In genomic region chr21:44547656-44548331, GRCh38 we compare ENCODE assay signal across 13 cellular contexts. TPM values are rescaled to one million over a fixed set of nuclear protein-coding genes. Genes with fewer than 3 reads are reported as not detected.
DNase-seq lines count a peak whose midpoint lies in the region; ATAC-seq and TF ChIP-seq lines count a peak whose summit lies in the region.
"Had no signal": no experiment of that assay in that cellular context is flagged by ENCODE, and none has a peak within 500 bp of the region (broad histone marks: within the 10 kb centered on the region; RNA-seq: fewer than 3 reads in every experiment).

No MANE protein-coding gene starts in this region.

- DNase-seq in activated B cell treated with CpG ODN at 0.5 μM for 24 hours (no peak), medulla oblongata (ENCODE audit: extremely low spot score) (no peak), kidney glomerular epithelial cell (lab: John Stamatoyannopoulos, UW) (no peak), GM23248 (no peak), middle frontal gyrus (ENCODE audit: extremely low spot score, low spot score) (no peak)
- peak; percentile 18 for DNase-seq in activated naive CD8-positive, alpha-beta T cell treated with anti-CD3 and anti-CD28 coated beads, Interleukin-2, amount 50 U/mL, for 24 hours
- peak; percentile 5 to 9 for DNase-seq in stimulated activated CD4-positive, alpha-beta T cell treated with anti-CD3 and anti-CD28 coated beads, Interleukin-1b, Interleukin-23, amount 100 ng/mL, for 4 hours (ENCODE audit: low read depth in 2 of 2)
- DNase-seq: left lung, NCI-H2029 had no signal

- no peaks in the 10 kb centered on the region for H3F3A ChIP-seq in GM23248 (ENCODE audit: insufficient read depth)

- H3K27me3 Mint-ChIP-seq in activated B cell treated with CpG ODN at 0.5 μM for 24 hours, result peaks cover 28% of the 10 kb centered on the region
- peaks cover 2% of the 10 kb centered on the region for H3K27me3 Mint-ChIP-seq in activated naive CD8-positive, alpha-beta T cell treated with anti-CD3 and anti-CD28 coated beads, Interleukin-2, amount 50 U/mL, for 24 hours

- peaks cover 8% of the 10 kb centered on the region for H3K9me3 ChIP-seq in HUES6 (ENCODE audit: control insufficient read depth, insufficient read depth, low read depth, low read length)
- no peaks in the 10 kb centered on the region for H3K9me3 ChIP-seq in GM23248 (ENCODE audit: low read depth)

- no peaks in the 10 kb centered on the region for H4K20me1 ChIP-seq in GM23248 (ENCODE audit: insufficient read depth)

- no peaks in the 10 kb centered on the region for H3K9me2 ChIP-seq in GM23248 (ENCODE audit: insufficient read depth)

- WGBS in GM23248 (ENCODE audit: low coverage in 1 of 2, low lambda C conversion rate in 2 of 2, missing lambda C conversion rate in 2 of 2), 2 experiments, result 11 to 15% methylated on average over 5 of the region's 5 CpGs

- ATAC-seq in activated B cell treated with CpG ODN at 0.5 μM for 24 hours (ENCODE audit: low read depth), result no peak
- peak; percentile 69 for ATAC-seq in activated naive CD8-positive, alpha-beta T cell treated with anti-CD3 and anti-CD28 coated beads, Interleukin-2, amount 50 U/mL, for 24 hours
- ATAC-seq: left lung had no signal

- intact Hi-C loops in activated B cell treated with CpG ODN at 0.5 μM for 24 hours (cut with micrococcal nuclease), result no loop called here

- H3K4me3 Mint-ChIP-seq in activated B cell treated with CpG ODN at 0.5 μM for 24 hours, result peak overlapping the region; percentile 33
- peak overlapping the region; percentile 52 for H3K4me3 Mint-ChIP-seq in activated naive CD8-positive, alpha-beta T cell treated with anti-CD3 and anti-CD28 coated beads, Interleukin-2, amount 50 U/mL, for 24 hours

- H3K36me3 ChIP-seq in HUES6 (ENCODE audit: control insufficient read depth, insufficient read depth, low read length) (no peaks in the 10 kb centered on the region), GM23248 (ENCODE audit: low read depth) (no peaks in the 10 kb centered on the region)
- H3K36me3 ChIP-seq: left lung had no signal

- peaks cover 8% of the 10 kb centered on the region for H3K4me1 Mint-ChIP-seq in activated B cell treated with CpG ODN at 0.5 μM for 24 hours
- H3K4me1 Mint-ChIP-seq in activated naive CD8-positive, alpha-beta T cell treated with anti-CD3 and anti-CD28 coated beads, Interleukin-2, amount 50 U/mL, for 24 hours, result peaks cover 14% of the 10 kb centered on the region

- POLR2A ChIA-PET in activated B cell treated with CpG ODN at 0.5 μM for 24 hours (lab: Charles Lee), result interaction anchor here (0.5 kb wide), 1 partner anchor 1326 kb away, joined by 4 read pairs; no protein-coding TSS in a partner anchor

- no peak for TF ChIP-seq CTCF in activated B cell treated with CpG ODN at 0.5 μM for 24 hours (IDR thresholded peaks at IDR 0.05)

- H3K9ac ChIP-seq in HUES6 (ENCODE audit: low read length) (no peak overlapping the region), GM23248 (no peak overlapping the region)

- no peak overlapping the region for H2AFZ ChIP-seq in GM23248

- H3K79me2 ChIP-seq in GM23248 (ENCODE audit: insufficient read depth), result no peaks in the 10 kb centered on the region

- peaks cover 8% of the 10 kb centered on the region for H3K36me3 Mint-ChIP-seq in activated B cell treated with CpG ODN at 0.5 μM for 24 hours (ENCODE audit: low read depth)
- peaks cover 19% of the 10 kb centered on the region for H3K36me3 Mint-ChIP-seq in activated naive CD8-positive, alpha-beta T cell treated with anti-CD3 and anti-CD28 coated beads, Interleukin-2, amount 50 U/mL, for 24 hours (ENCODE audit: low read depth)

- H3K27ac Mint-ChIP-seq in activated B cell treated with CpG ODN at 0.5 μM for 24 hours, result no peak overlapping the region
- H3K27ac Mint-ChIP-seq in activated naive CD8-positive, alpha-beta T cell treated with anti-CD3 and anti-CD28 coated beads, Interleukin-2, amount 50 U/mL, for 24 hours, result peak overlapping the region; percentile 86

- H3K4me3 ChIP-seq in HUES6 (ENCODE audit: low read depth, low read length) (no peak overlapping the region), GM23248 (no peak overlapping the region)
- H3K4me3 ChIP-seq: left lung had no signal

- H3K27me3 ChIP-seq in HUES6 (ENCODE audit: control insufficient read depth, insufficient read depth, low read length) (no peaks in the 10 kb centered on the region), GM23248 (replicated peaks; ENCODE audit: insufficient read depth) (peaks cover 17% of the 10 kb centered on the region)

- in situ Hi-C loops in GM23248 (cut with MboI), result no loop called here

- peaks cover 17% of the 10 kb centered on the region for H3K9me3 Mint-ChIP-seq in activated B cell treated with CpG ODN at 0.5 μM for 24 hours
- peaks cover 21% of the 10 kb centered on the region for H3K9me3 Mint-ChIP-seq in activated naive CD8-positive, alpha-beta T cell treated with anti-CD3 and anti-CD28 coated beads, Interleukin-2, amount 50 U/mL, for 24 hours

- H3K4me1 ChIP-seq in HUES6 (ENCODE audit: control insufficient read depth, insufficient read depth, low read length) (peaks cover 49% of the 10 kb centered on the region), GM23248 (ENCODE audit: insufficient read depth) (no peaks in the 10 kb centered on the region)
- H3K4me1 ChIP-seq: left lung had no signal

- H3K27ac ChIP-seq in HUES6 (ENCODE audit: low read depth, low read length) (peak overlapping the region; percentile 68), GM23248 (no peak overlapping the region)
- H3K27ac ChIP-seq: left lung had no signal

- CTCF ChIA-PET in activated B cell treated with CpG ODN at 0.5 μM for 24 hours (lab: Charles Lee), result no interaction called here

- H3K4me2 ChIP-seq in GM23248 (ENCODE audit: unreplicated experiment), result no peak overlapping the region

RNA-seq across cellular contexts. Expression of gene KRTAP10-2, which starts 3.5 kb away (rescaled TPM):
- total RNA-seq in activated B cell treated with CpG ODN at 0.5 μM for 24 hours, result not detected in 2 replicates
- total RNA-seq in GM23248 (2014; rRNA removed; shearing (Covaris generic)), result not detected in 2 replicates
- polyA plus RNA-seq in GM23248 (2016; fragmentation: Nextera tagmentation; extraction: Ambion mirVana), result not detected in 2 replicates
- total RNA-seq: cerebellum, fibroblast of villous mesenchyme, HT1080 had no signal

RNA-seq across cellular contexts. Expression of gene KRTAP10-1, which starts 7.8 kb away (rescaled TPM):
- not detected in 2 replicates for total RNA-seq in activated B cell treated with CpG ODN at 0.5 μM for 24 hours
- total RNA-seq in GM23248 (2014; rRNA removed; shearing (Covaris generic)), result not detected in 2 replicates
- polyA plus RNA-seq in GM23248 (2016; fragmentation: Nextera tagmentation; extraction: Ambion mirVana), result not detected in 2 replicates
- total RNA-seq: cerebellum, fibroblast of villous mesenchyme, HT1080, left lung had no signal

RNA-seq across cellular contexts. Expression of gene KRTAP10-3, which starts 10.8 kb away (rescaled TPM):
- not detected in 2 replicates for total RNA-seq in activated B cell treated with CpG ODN at 0.5 μM for 24 hours
- total RNA-seq in GM23248 (2014; rRNA removed; shearing (Covaris generic)), result not detected in 2 replicates
- polyA plus RNA-seq in GM23248 (2016; fragmentation: Nextera tagmentation; extraction: Ambion mirVana), result not detected in 2 replicates
- total RNA-seq: cerebellum, fibroblast of villous mesenchyme, HT1080, left lung had no signal

RNA-seq across cellular contexts. Expression of gene KRTAP10-4, which starts 25.7 kb away (rescaled TPM):
- total RNA-seq in activated B cell treated with CpG ODN at 0.5 μM for 24 hours, result not detected in 2 replicates
- not detected in 2 replicates for total RNA-seq in GM23248 (2014; rRNA removed; shearing (Covaris generic))
- not detected in 2 replicates for polyA plus RNA-seq in GM23248 (2016; fragmentation: Nextera tagmentation; extraction: Ambion mirVana)
- total RNA-seq: cerebellum, fibroblast of villous mesenchyme, HT1080, left lung had no signal

RNA-seq across cellular contexts. Expression of gene KRTAP10-5, which starts 32.6 kb away (rescaled TPM):
- total RNA-seq in activated B cell treated with CpG ODN at 0.5 μM for 24 hours, result not detected in 2 replicates
- total RNA-seq in GM23248 (2014; rRNA removed; shearing (Covaris generic)), result not detected in 2 replicates
- not detected in 2 replicates for polyA plus RNA-seq in GM23248 (2016; fragmentation: Nextera tagmentation; extraction: Ambion mirVana)
- total RNA-seq: cerebellum, fibroblast of villous mesenchyme, HT1080, left lung had no signal

Comparison
In these comparisons a context has a peak if more than half of its experiments do, and no peak if none do; other contexts are left out.
1. DNase-seq: peak in activated naive CD8-positive, alpha-beta T cell treated with anti-CD3 and anti-CD28 coated beads, Interleukin-2, amount 50 U/mL, for 24 hours (single experiment) and stimulated activated CD4-positive, alpha-beta T cell treated with anti-CD3 and anti-CD28 coated beads, Interleukin-1b, Interleukin-23, amount 100 ng/mL, for 4 hours (2 of 2); none in activated B cell treated with CpG ODN at 0.5 μM for 24 hours (single experiment), medulla oblongata (single experiment), kidney glomerular epithelial cell (single experiment), GM23248 (single experiment) and middle frontal gyrus (single experiment).